Comparison of ENCODE assay signal across 8 cellular contexts in the genomic region with DNA sequence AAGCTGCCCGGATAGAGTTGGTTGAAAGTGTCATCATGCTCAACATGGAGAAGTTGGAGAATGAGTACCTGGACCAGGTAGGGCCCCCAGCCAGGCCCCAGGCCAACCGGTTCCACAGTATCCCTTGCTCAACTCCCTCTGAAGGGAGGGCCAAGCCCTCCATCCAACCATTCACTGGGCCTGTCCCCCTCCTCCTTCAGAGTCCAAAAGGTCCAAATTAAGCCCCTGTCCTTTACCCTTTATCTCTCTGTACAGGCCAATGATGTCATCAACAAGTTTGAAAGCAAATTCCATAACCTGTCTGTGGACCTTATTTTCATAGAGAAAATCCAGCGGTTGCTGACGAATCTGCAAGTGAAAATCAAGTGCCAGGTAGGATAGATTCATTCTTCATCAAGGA.
"Had no signal": no experiment of that assay in that cellular context is flagged by ENCODE, and none has a peak within 500 bp of the region (broad histone marks: within the 10 kb centered on the region; RNA-seq: fewer than 3 reads in every experiment).

No MANE protein-coding gene starts in this region.

- H3K27ac Mint-ChIP-seq: GM23338, H9 had no signal

- H3K4me2 ChIP-seq: GM23338 had no signal

- FAIRE-seq: H1, H54 had no signal

- H3K4me3 ChIP-seq: GM23338 had no signal

- H3K4me1 Mint-ChIP-seq: GM23338, H9 had no signal

- H3K4me3 Mint-ChIP-seq: GM23338, H9 had no signal

- DNase-seq: H9, HCEC 1CT, IMR-90, KBM-7 had no signal

- H3K27ac ChIP-seq: HL-60 had no signal

- H3K9me3 Mint-ChIP-seq: GM23338, H9 had no signal

- ATAC-seq: GM23338 had no signal

- H2AFZ ChIP-seq: GM23338 had no signal
